In the genomic region with DNA sequence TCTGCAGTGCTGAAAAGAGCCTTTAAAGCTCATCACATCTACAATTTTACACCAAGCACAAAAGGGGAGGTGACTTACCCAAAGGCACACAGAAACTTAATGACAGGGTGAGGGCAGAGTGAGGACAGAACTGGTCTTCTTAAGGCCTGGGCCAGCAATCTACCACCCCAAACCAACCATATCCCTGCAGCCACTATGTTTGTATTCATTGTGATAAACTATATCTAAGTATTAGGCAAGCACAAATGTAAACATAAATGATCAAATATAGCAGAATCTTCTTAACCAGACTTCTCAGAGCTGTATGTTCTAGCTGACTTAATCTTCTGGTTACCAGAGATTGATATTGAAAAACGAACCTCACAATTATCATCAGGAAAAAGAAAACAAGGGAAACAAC, we compare ENCODE assay signal across 1 cellular context.
TF ChIP-seq lines count a peak whose summit lies in the region.

No MANE protein-coding gene starts in this region.

TF ChIP-seq in GM23338, 12 proteins besides CTCF, POLR2A, EP300 and RAD21 (continued from another document):
- TF ChIP-seq, protein P1, sequence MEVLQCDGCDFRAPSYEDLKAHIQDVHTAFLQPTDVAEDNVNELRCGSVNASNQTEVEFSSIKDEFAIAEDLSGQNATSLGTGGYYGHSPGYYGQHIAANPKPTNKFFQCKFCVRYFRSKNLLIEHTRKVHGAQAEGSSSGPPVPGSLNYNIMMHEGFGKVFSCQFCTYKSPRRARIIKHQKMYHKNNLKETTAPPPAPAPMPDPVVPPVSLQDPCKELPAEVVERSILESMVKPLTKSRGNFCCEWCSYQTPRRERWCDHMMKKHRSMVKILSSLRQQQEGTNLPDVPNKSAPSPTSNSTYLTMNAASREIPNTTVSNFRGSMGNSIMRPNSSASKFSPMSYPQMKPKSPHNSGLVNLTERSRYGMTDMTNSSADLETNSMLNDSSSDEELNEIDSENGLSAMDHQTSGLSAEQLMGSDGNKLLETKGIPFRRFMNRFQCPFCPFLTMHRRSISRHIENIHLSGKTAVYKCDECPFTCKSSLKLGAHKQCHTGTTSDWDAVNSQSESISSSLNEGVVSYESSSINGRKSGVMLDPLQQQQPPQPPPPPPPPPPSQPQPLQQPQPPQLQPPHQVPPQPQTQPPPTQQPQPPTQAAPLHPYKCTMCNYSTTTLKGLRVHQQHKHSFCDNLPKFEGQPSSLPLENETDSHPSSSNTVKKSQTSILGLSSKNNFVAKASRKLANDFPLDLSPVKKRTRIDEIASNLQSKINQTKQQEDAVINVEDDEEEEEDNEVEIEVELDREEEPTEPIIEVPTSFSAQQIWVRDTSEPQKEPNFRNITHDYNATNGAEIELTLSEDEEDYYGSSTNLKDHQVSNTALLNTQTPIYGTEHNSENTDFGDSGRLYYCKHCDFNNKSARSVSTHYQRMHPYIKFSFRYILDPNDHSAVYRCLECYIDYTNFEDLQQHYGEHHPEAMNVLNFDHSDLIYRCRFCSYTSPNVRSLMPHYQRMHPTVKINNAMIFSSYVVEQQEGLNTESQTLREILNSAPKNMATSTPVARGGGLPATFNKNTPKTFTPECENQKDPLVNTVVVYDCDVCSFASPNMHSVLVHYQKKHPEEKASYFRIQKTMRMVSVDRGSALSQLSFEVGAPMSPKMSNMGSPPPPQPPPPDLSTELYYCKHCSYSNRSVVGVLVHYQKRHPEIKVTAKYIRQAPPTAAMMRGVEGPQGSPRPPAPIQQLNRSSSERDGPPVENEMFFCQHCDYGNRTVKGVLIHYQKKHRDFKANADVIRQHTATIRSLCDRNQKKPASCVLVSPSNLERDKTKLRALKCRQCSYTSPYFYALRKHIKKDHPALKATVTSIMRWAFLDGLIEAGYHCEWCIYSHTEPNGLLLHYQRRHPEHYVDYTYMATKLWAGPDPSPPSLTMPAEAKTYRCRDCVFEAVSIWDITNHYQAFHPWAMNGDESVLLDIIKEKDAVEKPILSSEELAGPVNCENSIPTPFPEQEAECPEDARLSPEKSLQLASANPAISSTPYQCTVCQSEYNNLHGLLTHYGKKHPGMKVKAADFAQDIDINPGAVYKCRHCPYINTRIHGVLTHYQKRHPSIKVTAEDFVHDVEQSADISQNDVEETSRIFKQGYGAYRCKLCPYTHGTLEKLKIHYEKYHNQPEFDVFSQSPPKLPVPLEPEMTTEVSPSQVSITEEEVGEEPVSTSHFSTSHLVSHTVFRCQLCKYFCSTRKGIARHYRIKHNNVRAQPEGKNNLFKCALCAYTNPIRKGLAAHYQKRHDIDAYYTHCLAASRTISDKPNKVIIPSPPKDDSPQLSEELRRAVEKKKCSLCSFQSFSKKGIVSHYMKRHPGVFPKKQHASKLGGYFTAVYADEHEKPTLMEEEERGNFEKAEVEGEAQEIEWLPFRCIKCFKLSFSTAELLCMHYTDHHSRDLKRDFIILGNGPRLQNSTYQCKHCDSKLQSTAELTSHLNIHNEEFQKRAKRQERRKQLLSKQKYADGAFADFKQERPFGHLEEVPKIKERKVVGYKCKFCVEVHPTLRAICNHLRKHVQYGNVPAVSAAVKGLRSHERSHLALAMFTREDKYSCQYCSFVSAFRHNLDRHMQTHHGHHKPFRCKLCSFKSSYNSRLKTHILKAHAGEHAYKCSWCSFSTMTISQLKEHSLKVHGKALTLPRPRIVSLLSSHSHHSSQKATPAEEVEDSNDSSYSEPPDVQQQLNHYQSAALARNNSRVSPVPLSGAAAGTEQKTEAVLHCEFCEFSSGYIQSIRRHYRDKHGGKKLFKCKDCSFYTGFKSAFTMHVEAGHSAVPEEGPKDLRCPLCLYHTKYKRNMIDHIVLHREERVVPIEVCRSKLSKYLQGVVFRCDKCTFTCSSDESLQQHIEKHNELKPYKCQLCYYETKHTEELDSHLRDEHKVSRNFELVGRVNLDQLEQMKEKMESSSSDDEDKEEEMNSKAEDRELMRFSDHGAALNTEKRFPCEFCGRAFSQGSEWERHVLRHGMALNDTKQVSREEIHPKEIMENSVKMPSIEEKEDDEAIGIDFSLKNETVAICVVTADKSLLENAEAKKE (CRISPR knock-in tag; IDR thresholded peaks at IDR 0.05): no peak
- TF ChIP-seq CREB1 (CRISPR knock-in tag; IDR thresholded peaks at IDR 0.05; ENCODE audit: low read depth) (no peak), ZNF331 (CRISPR knock-in tag; IDR thresholded peaks at IDR 0.05; ENCODE audit: low read depth) (no peak), STAT1 (IDR thresholded peaks at IDR 0.05; ENCODE audit: unreplicated experiment) (no peak), ZNF114 (CRISPR knock-in tag; IDR thresholded peaks at IDR 0.05) (no peak), EZH2phosphoT487 (IDR thresholded peaks at IDR 0.05; ENCODE audit: unreplicated experiment) (no peak)
- TF ChIP-seq, protein P2, sequence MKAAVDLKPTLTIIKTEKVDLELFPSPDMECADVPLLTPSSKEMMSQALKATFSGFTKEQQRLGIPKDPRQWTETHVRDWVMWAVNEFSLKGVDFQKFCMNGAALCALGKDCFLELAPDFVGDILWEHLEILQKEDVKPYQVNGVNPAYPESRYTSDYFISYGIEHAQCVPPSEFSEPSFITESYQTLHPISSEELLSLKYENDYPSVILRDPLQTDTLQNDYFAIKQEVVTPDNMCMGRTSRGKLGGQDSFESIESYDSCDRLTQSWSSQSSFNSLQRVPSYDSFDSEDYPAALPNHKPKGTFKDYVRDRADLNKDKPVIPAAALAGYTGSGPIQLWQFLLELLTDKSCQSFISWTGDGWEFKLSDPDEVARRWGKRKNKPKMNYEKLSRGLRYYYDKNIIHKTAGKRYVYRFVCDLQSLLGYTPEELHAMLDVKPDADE (IDR thresholded peaks at IDR 0.05): no peak
